In genomic region chr1:32332290-32333079, GRCh38 we compare ENCODE assay signal across 1 cellular context.
TF ChIP-seq lines count a peak whose summit lies in the region.

No MANE protein-coding gene starts in this region.

TF ChIP-seq in IMR-90, 13 proteins besides CTCF, POLR2A, EP300 and RAD21:
- TF ChIP-seq BHLHE40 (IDR thresholded peaks at IDR 0.05; ENCODE audit: low read depth, low read length) (no peak), MAFK (IDR thresholded peaks at IDR 0.05; ENCODE audit: low read depth, low read length) (no peak), ELK1 (IDR thresholded peaks at IDR 0.05; ENCODE audit: borderline replicate concordance, low read depth, low read length) (no peak), SMC3 (IDR thresholded peaks at IDR 0.05; ENCODE audit: low read depth, low read length) (no peak)
